Comparison of ENCODE assay signal across 1 cellular context in genomic region chr3:23071306-23071705, GRCh38.
TF ChIP-seq lines count a peak whose summit lies in the region.

No MANE protein-coding gene starts in this region.

TF ChIP-seq in GM12878, 131 proteins besides CTCF, POLR2A, EP300 and RAD21 (continued from another document):
- TF ChIP-seq PRDM15 (CRISPR knock-in tag; IDR thresholded peaks at IDR 0.05): no peak
- no peak for TF ChIP-seq NR2C2 (IDR thresholded peaks at IDR 0.05; ENCODE audit: borderline replicate concordance, control insufficient read depth, insufficient read length, low read depth)
- TF ChIP-seq BRCA1 (IDR thresholded peaks at IDR 0.05; ENCODE audit: low read depth, low read length): no peak
